In the genomic region with DNA sequence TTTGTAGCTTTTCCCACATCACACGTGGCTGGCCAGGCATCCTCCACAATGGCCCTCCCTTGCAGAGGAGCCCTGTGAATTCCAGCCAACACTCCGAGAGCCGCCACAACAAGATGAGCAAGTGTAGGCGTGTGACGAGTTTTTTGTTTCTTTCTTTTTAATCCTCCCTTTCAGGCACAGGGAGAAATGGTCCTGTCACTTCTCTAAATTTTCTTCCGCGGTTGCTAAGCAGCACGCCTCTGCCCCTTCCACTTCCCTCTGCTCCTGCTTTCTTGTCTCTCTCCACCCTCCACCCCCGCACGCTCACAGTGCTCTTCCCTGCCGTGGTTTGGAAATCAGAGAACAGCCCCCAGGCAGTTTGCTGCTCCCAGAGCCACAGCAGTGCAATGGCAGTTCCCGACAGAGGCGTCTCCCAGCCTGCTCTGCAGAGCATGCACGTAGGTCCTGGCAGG, we compare ENCODE assay signal across 8 cellular contexts.
DNase-seq lines count a peak whose midpoint lies in the region; ATAC-seq and TF ChIP-seq lines count a peak whose summit lies in the region.

No MANE protein-coding gene starts in this region.

- CTCF ChIA-PET in WTC11 (lab: Charles Lee): interaction anchor here (1.1 kb wide), 2 partner anchors 11 to 16 kb away, joined by 3 to 6 read pairs; no protein-coding TSS in a partner anchor
- CTCF ChIA-PET in CD8-positive, alpha-beta T cell (lab: Charles Lee): no interaction called here

- no peak for TF ChIP-seq EP300 in ovary (IDR thresholded peaks at IDR 0.05)

- H3K4me1 ChIP-seq in heart left ventricle: peaks cover 0 to 70% (median 47%) of the 10 kb centered on the region in 12 donors
- H3K4me1 ChIP-seq in ovary (ENCODE audit: insufficient read depth): peaks cover 1% of the 10 kb centered on the region
- H3K4me1 ChIP-seq in CD8-positive, alpha-beta T cell (ENCODE audit: insufficient read depth, low read length): no peaks in the 10 kb centered on the region

- H3K4me3 ChIP-seq in heart left ventricle (peak overlapping the region in 11 of 12 donors; percentile 6 to 51 (median 37)), ovary (peak overlapping the region; percentile 35)
- no peak overlapping the region for H3K4me3 ChIP-seq in CD8-positive, alpha-beta T cell (ENCODE audit: low read depth, low read length)

- H3K27me3 ChIP-seq in heart left ventricle (no peaks in the 10 kb centered on the region), ovary (no peaks in the 10 kb centered on the region)
- H3K27me3 ChIP-seq in CD8-positive, alpha-beta T cell (ENCODE audit: insufficient read depth, low read length): no peaks in the 10 kb centered on the region

- peak overlapping the region; percentile 91 for H3K27ac Mint-ChIP-seq in WTC11
- H3K27ac Mint-ChIP-seq in activated T-cell treated with anti-CD3 and anti-CD28 coated beads, Interleukin-2, amount 50 U/mL, for 72 hours: no peak overlapping the region
- no peak overlapping the region for H3K27ac Mint-ChIP-seq in CD8-positive, alpha-beta T cell

- H3K9me3 ChIP-seq in heart left ventricle (no peaks in the 10 kb centered on the region), ovary (no peaks in the 10 kb centered on the region)
- no peaks in the 10 kb centered on the region for H3K9me3 ChIP-seq in CD8-positive, alpha-beta T cell (ENCODE audit: low read length)

- H3K4me1 Mint-ChIP-seq in WTC11: peaks cover 22% of the 10 kb centered on the region
- H3K4me1 Mint-ChIP-seq in activated T-cell treated with anti-CD3 and anti-CD28 coated beads, Interleukin-2, amount 50 U/mL, for 72 hours (ENCODE audit: low read depth): peaks cover 37% of the 10 kb centered on the region
- H3K4me1 Mint-ChIP-seq in CD8-positive, alpha-beta T cell (ENCODE audit: low read depth): peaks cover 10% of the 10 kb centered on the region

- H3K36me3 Mint-ChIP-seq in WTC11: no peaks in the 10 kb centered on the region
- no peaks in the 10 kb centered on the region for H3K36me3 Mint-ChIP-seq in activated T-cell treated with anti-CD3 and anti-CD28 coated beads, Interleukin-2, amount 50 U/mL, for 72 hours (ENCODE audit: insufficient read depth in 2 of 2)
- no peaks in the 10 kb centered on the region for H3K36me3 Mint-ChIP-seq in CD8-positive, alpha-beta T cell

- peaks cover 3% of the 10 kb centered on the region; the same call in 1 of the 2 replicates for H3K27me3 Mint-ChIP-seq in WTC11 (ENCODE audit: low read depth)
- H3K27me3 Mint-ChIP-seq in activated T-cell treated with anti-CD3 and anti-CD28 coated beads, Interleukin-2, amount 50 U/mL, for 72 hours (ENCODE audit: low read depth): peaks cover 33% of the 10 kb centered on the region
- H3K27me3 Mint-ChIP-seq in CD8-positive, alpha-beta T cell (ENCODE audit: low read depth): peaks cover 22% of the 10 kb centered on the region

- 0 to 4% (median 2%) methylated on average over 14 of the region's 14 CpGs for WGBS in heart left ventricle, 4 donors
- WGBS in ovary, 3 donors: 0 to 1% (median 1%) methylated on average over 14 of the region's 14 CpGs

- DNase-seq in SIG-M5 treated with dmso at 0.1 percent for 504 hours (lab: John Stamatoyannopoulos, UW; ENCODE audit: unreplicated experiment): peak; percentile 81
- no peak for DNase-seq in SIG-M5 (lab: John Stamatoyannopoulos, UW)
- peak; percentile 69 for DNase-seq in WTC11 (ENCODE audit: low spot score)
- peak; percentile 74 to 83 (median 78) for DNase-seq in heart left ventricle
- peak; percentile 38 to 63 (median 59) for DNase-seq in ovary
- no peak for DNase-seq in activated CD4-positive, alpha-beta T cell treated with anti-CD3 and anti-CD28 coated beads for 4 hours
- DNase-seq in activated T-cell treated with anti-CD3 and anti-CD28 coated beads, Interleukin-2, amount 50 U/mL, for 72 hours: no peak
- DNase-seq in CD8-positive, alpha-beta T cell: no peak

- peak; percentile 98 for ATAC-seq in WTC11
- peak; percentile 41 to 75 (median 74) for ATAC-seq in heart left ventricle
- no peak for ATAC-seq in activated T-cell treated with anti-CD3 and anti-CD28 coated beads, Interleukin-2, amount 50 U/mL, for 72 hours (replicated peaks in 1 of 2)
- no peak for ATAC-seq in CD8-positive, alpha-beta T cell

- intact Hi-C loops in heart left ventricle (cut with DNase I) (loop anchor here in 7 of 10 donors (5.0 to 10.0 kb wide), 9 partner anchors 46 to 184 kb away; partner anchors contain the start of genes MRTFB (in 4 of the 7) and ERCC4 (in 2 of the 7)), ovary (cut with DNase I) (no loop called here)
- intact Hi-C loops in CD8-positive, alpha-beta T cell (cut with DNase I, micrococcal nuclease): no loop called here

- no peak for TF ChIP-seq POLR2A in heart left ventricle (IDR thresholded peaks at IDR 0.05)
- no peak for TF ChIP-seq POLR2A in ovary (IDR thresholded peaks at IDR 0.05)

- peak overlapping the region; percentile 64 for H3K4me3 Mint-ChIP-seq in WTC11
- H3K4me3 Mint-ChIP-seq in activated T-cell treated with anti-CD3 and anti-CD28 coated beads, Interleukin-2, amount 50 U/mL, for 72 hours: peak overlapping the region in 1 of 2 donors; percentile 57
- no peak overlapping the region for H3K4me3 Mint-ChIP-seq in CD8-positive, alpha-beta T cell

- TF ChIP-seq CTCF in WTC11 (IDR thresholded peaks at IDR 0.05) (no peak), heart left ventricle (IDR thresholded peaks at IDR 0.05) (peak in 6 of 12 donors; percentile 6 to 37 (median 24)), ovary (IDR thresholded peaks at IDR 0.05) (no peak)
- no peak for TF ChIP-seq CTCF in CD8-positive, alpha-beta T cell (IDR thresholded peaks at IDR 0.05)

- POLR2A ChIA-PET in WTC11 (lab: Charles Lee): no interaction called here
- POLR2A ChIA-PET in CD8-positive, alpha-beta T cell (lab: Charles Lee): no interaction called here

- H3K27ac ChIP-seq in heart left ventricle (peak overlapping the region in 11 of 12 donors; percentile 27 to 85 (median 74)), ovary (no peak overlapping the region)
- no peak overlapping the region for H3K27ac ChIP-seq in CD8-positive, alpha-beta T cell (ENCODE audit: low read depth, low read length)

- no peaks in the 10 kb centered on the region for H3K9me3 Mint-ChIP-seq in WTC11
- H3K9me3 Mint-ChIP-seq in activated T-cell treated with anti-CD3 and anti-CD28 coated beads, Interleukin-2, amount 50 U/mL, for 72 hours: no peaks in the 10 kb centered on the region
- H3K9me3 Mint-ChIP-seq in CD8-positive, alpha-beta T cell: no peaks in the 10 kb centered on the region

- H3K36me3 ChIP-seq in heart left ventricle (no peaks in the 10 kb centered on the region), ovary (no peaks in the 10 kb centered on the region)
- no peaks in the 10 kb centered on the region for H3K36me3 ChIP-seq in CD8-positive, alpha-beta T cell (ENCODE audit: insufficient read depth, low read length)

TF ChIP-seq in WTC11, 78 proteins besides CTCF, POLR2A, EP300 and RAD21 (continues in another document):
- no peak for TF ChIP-seq ZBTB21 (CRISPR knock-in tag; IDR thresholded peaks at IDR 0.05; ENCODE audit: borderline replicate concordance)
- TF ChIP-seq NR2C2 (CRISPR knock-in tag; IDR thresholded peaks at IDR 0.05): no peak
- TF ChIP-seq ETV6 (CRISPR knock-in tag; IDR thresholded peaks at IDR 0.05): no peak
- TF ChIP-seq USF2 (CRISPR knock-in tag; IDR thresholded peaks at IDR 0.05): no peak
- TF ChIP-seq, protein P1, sequence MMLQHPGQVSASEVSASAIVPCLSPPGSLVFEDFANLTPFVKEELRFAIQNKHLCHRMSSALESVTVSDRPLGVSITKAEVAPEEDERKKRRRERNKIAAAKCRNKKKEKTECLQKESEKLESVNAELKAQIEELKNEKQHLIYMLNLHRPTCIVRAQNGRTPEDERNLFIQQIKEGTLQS (CRISPR knock-in tag; conservative IDR thresholded peaks at IDR 0.05): no peak
- TF ChIP-seq, protein P2, sequence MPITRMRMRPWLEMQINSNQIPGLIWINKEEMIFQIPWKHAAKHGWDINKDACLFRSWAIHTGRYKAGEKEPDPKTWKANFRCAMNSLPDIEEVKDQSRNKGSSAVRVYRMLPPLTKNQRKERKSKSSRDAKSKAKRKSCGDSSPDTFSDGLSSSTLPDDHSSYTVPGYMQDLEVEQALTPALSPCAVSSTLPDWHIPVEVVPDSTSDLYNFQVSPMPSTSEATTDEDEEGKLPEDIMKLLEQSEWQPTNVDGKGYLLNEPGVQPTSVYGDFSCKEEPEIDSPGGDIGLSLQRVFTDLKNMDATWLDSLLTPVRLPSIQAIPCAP (CRISPR knock-in tag; IDR thresholded peaks at IDR 0.05): no peak
- no peak for TF ChIP-seq ZNF219 (CRISPR knock-in tag; IDR thresholded peaks at IDR 0.05; ENCODE audit: borderline replicate concordance)
- no peak for TF ChIP-seq MLX (CRISPR knock-in tag; IDR thresholded peaks at IDR 0.05)
- no peak for TF ChIP-seq NFATC4 (CRISPR knock-in tag; IDR thresholded peaks at IDR 0.05)
- TF ChIP-seq, protein P3, sequence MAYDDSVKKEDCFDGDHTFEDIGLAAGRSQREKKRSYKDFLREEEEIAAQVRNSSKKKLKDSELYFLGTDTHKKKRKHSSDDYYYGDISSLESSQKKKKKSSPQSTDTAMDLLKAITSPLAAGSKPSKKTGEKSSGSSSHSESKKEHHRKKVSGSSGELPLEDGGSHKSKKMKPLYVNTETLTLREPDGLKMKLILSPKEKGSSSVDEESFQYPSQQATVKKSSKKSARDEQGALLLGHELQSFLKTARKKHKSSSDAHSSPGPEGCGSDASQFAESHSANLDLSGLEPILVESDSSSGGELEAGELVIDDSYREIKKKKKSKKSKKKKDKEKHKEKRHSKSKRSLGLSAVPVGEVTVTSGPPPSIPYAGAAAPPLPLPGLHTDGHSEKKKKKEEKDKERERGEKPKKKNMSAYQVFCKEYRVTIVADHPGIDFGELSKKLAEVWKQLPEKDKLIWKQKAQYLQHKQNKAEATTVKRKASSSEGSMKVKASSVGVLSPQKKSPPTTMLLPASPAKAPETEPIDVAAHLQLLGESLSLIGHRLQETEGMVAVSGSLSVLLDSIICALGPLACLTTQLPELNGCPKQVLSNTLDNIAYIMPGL (CRISPR knock-in tag; IDR thresholded peaks at IDR 0.05): no peak
- TF ChIP-seq TCF7 (CRISPR knock-in tag; IDR thresholded peaks at IDR 0.05; ENCODE audit: low read depth): no peak
- TF ChIP-seq GTF2I (CRISPR knock-in tag; conservative IDR thresholded peaks at IDR 0.05): no peak

Comparison
In these comparisons a context has a peak if more than half of its experiments do, and no peak if none do; other contexts are left out.
1. DNase-seq: peak in SIG-M5 treated with dmso at 0.1 percent for 504 hours (single experiment), WTC11 (single experiment), heart left ventricle (5 of 5) and ovary (5 of 5); none in SIG-M5 (single experiment), activated CD4-positive, alpha-beta T cell treated with anti-CD3 and anti-CD28 coated beads for 4 hours (0 of 2), activated T-cell treated with anti-CD3 and anti-CD28 coated beads, Interleukin-2, amount 50 U/mL, for 72 hours (0 of 2) and CD8-positive, alpha-beta T cell (0 of 7).
2. ATAC-seq: peak in WTC11 (single experiment) and heart left ventricle (4 of 4); none in activated T-cell treated with anti-CD3 and anti-CD28 coated beads, Interleukin-2, amount 50 U/mL, for 72 hours (0 of 2) and CD8-positive, alpha-beta T cell (single experiment).
3. H3K27ac ChIP-seq: peak in heart left ventricle (11 of 12); none in ovary (0 of 2) and CD8-positive, alpha-beta T cell (single experiment).
4. intact Hi-C loops: an anchor here in heart left ventricle (5.0 to 10.0 kb wide); none called in ovary and CD8-positive, alpha-beta T cell.